ENCODE assay signal across 1 cellular context in genomic region chr3:71997066-71997653, GRCh38.
TF ChIP-seq lines count a peak whose summit lies in the region.

No MANE protein-coding gene starts in this region.

TF ChIP-seq in GM12878, 131 proteins besides CTCF, POLR2A, EP300 and RAD21 (continued from another document):
- TF ChIP-seq, protein P1, sequence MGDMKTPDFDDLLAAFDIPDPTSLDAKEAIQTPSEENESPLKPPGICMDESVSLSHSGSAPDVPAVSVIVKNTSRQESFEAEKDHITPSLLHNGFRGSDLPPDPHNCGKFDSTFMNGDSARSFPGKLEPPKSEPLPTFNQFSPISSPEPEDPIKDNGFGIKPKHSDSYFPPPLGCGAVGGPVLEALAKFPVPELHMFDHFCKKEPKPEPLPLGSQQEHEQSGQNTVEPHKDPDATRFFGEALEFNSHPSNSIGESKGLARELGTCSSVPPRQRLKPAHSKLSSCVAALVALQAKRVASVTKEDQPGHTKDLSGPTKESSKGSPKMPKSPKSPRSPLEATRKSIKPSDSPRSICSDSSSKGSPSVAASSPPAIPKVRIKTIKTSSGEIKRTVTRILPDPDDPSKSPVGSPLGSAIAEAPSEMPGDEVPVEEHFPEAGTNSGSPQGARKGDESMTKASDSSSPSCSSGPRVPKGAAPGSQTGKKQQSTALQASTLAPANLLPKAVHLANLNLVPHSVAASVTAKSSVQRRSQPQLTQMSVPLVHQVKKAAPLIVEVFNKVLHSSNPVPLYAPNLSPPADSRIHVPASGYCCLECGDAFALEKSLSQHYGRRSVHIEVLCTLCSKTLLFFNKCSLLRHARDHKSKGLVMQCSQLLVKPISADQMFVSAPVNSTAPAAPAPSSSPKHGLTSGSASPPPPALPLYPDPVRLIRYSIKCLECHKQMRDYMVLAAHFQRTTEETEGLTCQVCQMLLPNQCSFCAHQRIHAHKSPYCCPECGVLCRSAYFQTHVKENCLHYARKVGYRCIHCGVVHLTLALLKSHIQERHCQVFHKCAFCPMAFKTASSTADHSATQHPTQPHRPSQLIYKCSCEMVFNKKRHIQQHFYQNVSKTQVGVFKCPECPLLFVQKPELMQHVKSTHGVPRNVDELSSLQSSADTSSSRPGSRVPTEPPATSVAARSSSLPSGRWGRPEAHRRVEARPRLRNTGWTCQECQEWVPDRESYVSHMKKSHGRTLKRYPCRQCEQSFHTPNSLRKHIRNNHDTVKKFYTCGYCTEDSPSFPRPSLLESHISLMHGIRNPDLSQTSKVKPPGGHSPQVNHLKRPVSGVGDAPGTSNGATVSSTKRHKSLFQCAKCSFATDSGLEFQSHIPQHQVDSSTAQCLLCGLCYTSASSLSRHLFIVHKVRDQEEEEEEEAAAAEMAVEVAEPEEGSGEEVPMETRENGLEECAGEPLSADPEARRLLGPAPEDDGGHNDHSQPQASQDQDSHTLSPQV (IDR thresholded peaks at IDR 0.05), result no peak
